ENCODE assay signal across 3 cellular contexts in genomic region chr22:25708430-25708829, GRCh38. TPM values are rescaled to one million over a fixed set of nuclear protein-coding genes. Genes with fewer than 3 reads are reported as not detected.
"Had no signal": no experiment of that assay in that cellular context is flagged by ENCODE, and none has a peak within 500 bp of the region (broad histone marks: within the 10 kb centered on the region; RNA-seq: fewer than 3 reads in every experiment).

No MANE protein-coding gene starts in this region.

RNA-seq across cellular contexts. Expression of gene MYO18B, which starts 33.6 kb away (rescaled TPM):
- total RNA-seq: bronchial epithelial cell, PC-3, SK-MEL-5 had no signal
